In the genomic region with DNA sequence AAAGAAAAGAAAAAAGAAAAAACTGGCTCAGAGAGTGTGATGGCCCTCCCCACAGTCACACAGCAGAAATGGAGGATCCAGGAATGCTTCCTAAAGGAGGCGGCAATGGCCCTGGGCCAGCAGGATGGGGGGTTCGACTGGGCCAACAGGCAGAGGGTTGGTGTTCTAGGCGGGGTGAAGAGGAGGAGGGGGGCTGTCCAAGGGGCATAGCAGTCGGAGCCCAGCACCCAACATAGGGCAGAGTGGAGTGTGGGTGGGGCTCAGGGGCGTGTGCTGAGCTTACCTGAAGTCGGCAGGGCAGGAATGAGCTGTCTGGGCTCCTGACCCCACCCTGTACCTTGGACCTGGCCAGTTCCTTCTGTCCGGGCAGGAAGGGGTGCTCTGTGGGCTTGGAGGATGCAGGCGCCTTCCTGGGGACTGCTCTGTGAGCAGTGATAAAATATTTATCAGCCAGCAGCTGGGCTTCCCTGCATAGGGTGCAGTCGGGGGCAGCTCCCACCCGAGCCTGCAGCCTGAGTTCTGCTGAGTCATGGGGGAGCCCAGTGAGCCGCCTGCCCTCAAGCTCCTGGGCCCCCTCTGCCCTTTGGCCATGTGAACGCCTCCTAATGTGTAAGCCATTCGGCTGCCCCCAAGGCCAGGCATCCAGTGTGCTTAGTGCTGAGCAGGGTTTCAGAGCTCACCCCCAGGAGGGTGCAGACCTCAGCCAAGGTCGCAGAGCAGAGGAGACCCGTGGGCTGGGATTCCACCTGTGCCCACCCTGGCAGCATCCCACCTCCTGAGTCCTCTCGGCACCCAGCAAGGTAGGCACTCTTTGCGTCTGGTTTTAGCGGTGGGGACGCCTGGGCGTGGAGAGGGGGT, we compare ENCODE assay signal across 3 cellular contexts.
TF ChIP-seq lines count a peak whose summit lies in the region.

No MANE protein-coding gene starts in this region.

TF ChIP-seq in A549, 52 proteins besides CTCF, POLR2A, EP300 and RAD21:
- TF ChIP-seq ZNF302 (CRISPR knock-in tag; IDR thresholded peaks at IDR 0.05) (no peak), ZFP36 (IDR thresholded peaks at IDR 0.05; ENCODE audit: borderline replicate concordance, partially characterized antibody) (peak; percentile 84), CHD4 (IDR thresholded peaks at IDR 0.05; ENCODE audit: borderline replicate concordance) (no peak), NFE2L2 (conservative IDR thresholded peaks at IDR 0.05; ENCODE audit: low read length) (peak; percentile 81), RNF2 (IDR thresholded peaks at IDR 0.05; ENCODE audit: borderline replicate concordance, low read depth) (no peak), FOSL2 (IDR thresholded peaks at IDR 0.05) (no peak), FOSL2 (CRISPR knock-in tag; IDR thresholded peaks at IDR 0.05) (no peak), HDAC2 (IDR thresholded peaks at IDR 0.05) (no peak), RCOR1 (IDR thresholded peaks at IDR 0.05; ENCODE audit: low read depth, low read length) (no peak), NR3C1 (IDR thresholded peaks at IDR 0.05) (no peak), MAFK (IDR thresholded peaks at IDR 0.05; ENCODE audit: partially characterized antibody) (peak; percentile 95)
- TF ChIP-seq, protein P1, sequence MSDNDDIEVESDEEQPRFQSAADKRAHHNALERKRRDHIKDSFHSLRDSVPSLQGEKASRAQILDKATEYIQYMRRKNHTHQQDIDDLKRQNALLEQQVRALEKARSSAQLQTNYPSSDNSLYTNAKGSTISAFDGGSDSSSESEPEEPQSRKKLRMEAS (IDR thresholded peaks at IDR 0.05), result peak; percentile 30; the same call in 1 of the 2 replicates

TF ChIP-seq in HCT116, 20 proteins besides CTCF, POLR2A, EP300 and RAD21:
- no peak for TF ChIP-seq ZNF274 (IDR thresholded peaks at IDR 0.05; ENCODE audit: low read depth, low read length)
- no peak for TF ChIP-seq EZH2 (IDR thresholded peaks at IDR 0.05)
- TF ChIP-seq SP1 (IDR thresholded peaks at IDR 0.05; ENCODE audit: low read depth), result no peak
- TF ChIP-seq TCF7L2 (IDR thresholded peaks at IDR 0.05; ENCODE audit: borderline replicate concordance, extremely low read depth, insufficient read depth, insufficient read length), result no peak
- no peak for TF ChIP-seq EGR1 (IDR thresholded peaks at IDR 0.05; ENCODE audit: low read depth)
- TF ChIP-seq, protein P1 (IDR thresholded peaks at IDR 0.05), result no peak
- no peak for TF ChIP-seq EZH2phosphoT487 (IDR thresholded peaks at IDR 0.05; ENCODE audit: borderline replicate concordance)
- no peak for TF ChIP-seq YY1 (IDR thresholded peaks at IDR 0.05; ENCODE audit: extremely low read depth, insufficient replicate concordance, low read depth, low read length)
TF ChIP-seq in HCT116: peak in this region for 0.

TF ChIP-seq in HepG2, 621 proteins besides CTCF, POLR2A, EP300 and RAD21 (continues in another document):
- TF ChIP-seq, protein P2, sequence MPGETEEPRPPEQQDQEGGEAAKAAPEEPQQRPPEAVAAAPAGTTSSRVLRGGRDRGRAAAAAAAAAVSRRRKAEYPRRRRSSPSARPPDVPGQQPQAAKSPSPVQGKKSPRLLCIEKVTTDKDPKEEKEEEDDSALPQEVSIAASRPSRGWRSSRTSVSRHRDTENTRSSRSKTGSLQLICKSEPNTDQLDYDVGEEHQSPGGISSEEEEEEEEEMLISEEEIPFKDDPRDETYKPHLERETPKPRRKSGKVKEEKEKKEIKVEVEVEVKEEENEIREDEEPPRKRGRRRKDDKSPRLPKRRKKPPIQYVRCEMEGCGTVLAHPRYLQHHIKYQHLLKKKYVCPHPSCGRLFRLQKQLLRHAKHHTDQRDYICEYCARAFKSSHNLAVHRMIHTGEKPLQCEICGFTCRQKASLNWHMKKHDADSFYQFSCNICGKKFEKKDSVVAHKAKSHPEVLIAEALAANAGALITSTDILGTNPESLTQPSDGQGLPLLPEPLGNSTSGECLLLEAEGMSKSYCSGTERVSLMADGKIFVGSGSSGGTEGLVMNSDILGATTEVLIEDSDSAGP (CRISPR knock-in tag; IDR thresholded peaks at IDR 0.05; ENCODE audit: borderline replicate concordance), result peak; percentile 72; the same call in 1 of the 2 replicates
- no peak for TF ChIP-seq MTF2 (CRISPR knock-in tag; IDR thresholded peaks at IDR 0.05; ENCODE audit: borderline replicate concordance)
- no peak for TF ChIP-seq ZNF33B (CRISPR knock-in tag; IDR thresholded peaks at IDR 0.05)
- no peak for TF ChIP-seq ZNF432 (CRISPR knock-in tag; IDR thresholded peaks at IDR 0.05; ENCODE audit: borderline replicate concordance)
- TF ChIP-seq ZBTB42 (CRISPR knock-in tag; IDR thresholded peaks at IDR 0.05), result no peak
- TF ChIP-seq, protein P3, sequence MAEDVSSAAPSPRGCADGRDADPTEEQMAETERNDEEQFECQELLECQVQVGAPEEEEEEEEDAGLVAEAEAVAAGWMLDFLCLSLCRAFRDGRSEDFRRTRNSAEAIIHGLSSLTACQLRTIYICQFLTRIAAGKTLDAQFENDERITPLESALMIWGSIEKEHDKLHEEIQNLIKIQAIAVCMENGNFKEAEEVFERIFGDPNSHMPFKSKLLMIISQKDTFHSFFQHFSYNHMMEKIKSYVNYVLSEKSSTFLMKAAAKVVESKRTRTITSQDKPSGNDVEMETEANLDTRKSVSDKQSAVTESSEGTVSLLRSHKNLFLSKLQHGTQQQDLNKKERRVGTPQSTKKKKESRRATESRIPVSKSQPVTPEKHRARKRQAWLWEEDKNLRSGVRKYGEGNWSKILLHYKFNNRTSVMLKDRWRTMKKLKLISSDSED (CRISPR knock-in tag; IDR thresholded peaks at IDR 0.05), result no peak
- TF ChIP-seq, protein P4, sequence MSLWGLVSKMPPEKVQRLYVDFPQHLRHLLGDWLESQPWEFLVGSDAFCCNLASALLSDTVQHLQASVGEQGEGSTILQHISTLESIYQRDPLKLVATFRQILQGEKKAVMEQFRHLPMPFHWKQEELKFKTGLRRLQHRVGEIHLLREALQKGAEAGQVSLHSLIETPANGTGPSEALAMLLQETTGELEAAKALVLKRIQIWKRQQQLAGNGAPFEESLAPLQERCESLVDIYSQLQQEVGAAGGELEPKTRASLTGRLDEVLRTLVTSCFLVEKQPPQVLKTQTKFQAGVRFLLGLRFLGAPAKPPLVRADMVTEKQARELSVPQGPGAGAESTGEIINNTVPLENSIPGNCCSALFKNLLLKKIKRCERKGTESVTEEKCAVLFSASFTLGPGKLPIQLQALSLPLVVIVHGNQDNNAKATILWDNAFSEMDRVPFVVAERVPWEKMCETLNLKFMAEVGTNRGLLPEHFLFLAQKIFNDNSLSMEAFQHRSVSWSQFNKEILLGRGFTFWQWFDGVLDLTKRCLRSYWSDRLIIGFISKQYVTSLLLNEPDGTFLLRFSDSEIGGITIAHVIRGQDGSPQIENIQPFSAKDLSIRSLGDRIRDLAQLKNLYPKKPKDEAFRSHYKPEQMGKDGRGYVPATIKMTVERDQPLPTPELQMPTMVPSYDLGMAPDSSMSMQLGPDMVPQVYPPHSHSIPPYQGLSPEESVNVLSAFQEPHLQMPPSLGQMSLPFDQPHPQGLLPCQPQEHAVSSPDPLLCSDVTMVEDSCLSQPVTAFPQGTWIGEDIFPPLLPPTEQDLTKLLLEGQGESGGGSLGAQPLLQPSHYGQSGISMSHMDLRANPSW (CRISPR knock-in tag; IDR thresholded peaks at IDR 0.05; ENCODE audit: borderline replicate concordance), result no peak
- TF ChIP-seq ZNF780A (CRISPR knock-in tag; IDR thresholded peaks at IDR 0.05), result no peak
- no peak for TF ChIP-seq KLF6 (CRISPR knock-in tag; IDR thresholded peaks at IDR 0.05)
- TF ChIP-seq ZFY (CRISPR knock-in tag; IDR thresholded peaks at IDR 0.05), result peak; percentile 57
- no peak for TF ChIP-seq ZFP37 (CRISPR knock-in tag; IDR thresholded peaks at IDR 0.05; ENCODE audit: borderline replicate concordance)
- 0 out of 2 replicates have a peak, but pooled peaks have one; percentile 49 for TF ChIP-seq ZNF790 (CRISPR knock-in tag; IDR thresholded peaks at IDR 0.05; ENCODE audit: borderline replicate concordance)
- no peak for TF ChIP-seq SMAD1 (CRISPR knock-in tag; IDR thresholded peaks at IDR 0.05; ENCODE audit: borderline replicate concordance, low read depth)
- TF ChIP-seq, protein P5, sequence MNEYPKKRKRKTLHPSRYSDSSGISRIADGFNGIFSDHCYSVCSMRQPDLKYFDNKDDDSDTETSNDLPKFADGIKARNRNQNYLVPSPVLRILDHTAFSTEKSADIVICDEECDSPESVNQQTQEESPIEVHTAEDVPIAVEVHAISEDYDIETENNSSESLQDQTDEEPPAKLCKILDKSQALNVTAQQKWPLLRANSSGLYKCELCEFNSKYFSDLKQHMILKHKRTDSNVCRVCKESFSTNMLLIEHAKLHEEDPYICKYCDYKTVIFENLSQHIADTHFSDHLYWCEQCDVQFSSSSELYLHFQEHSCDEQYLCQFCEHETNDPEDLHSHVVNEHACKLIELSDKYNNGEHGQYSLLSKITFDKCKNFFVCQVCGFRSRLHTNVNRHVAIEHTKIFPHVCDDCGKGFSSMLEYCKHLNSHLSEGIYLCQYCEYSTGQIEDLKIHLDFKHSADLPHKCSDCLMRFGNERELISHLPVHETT (CRISPR knock-in tag; conservative IDR thresholded peaks at IDR 0.05), result no peak
- no peak for TF ChIP-seq RFX3 (CRISPR knock-in tag; IDR thresholded peaks at IDR 0.05)
- TF ChIP-seq CHD2 (IDR thresholded peaks at IDR 0.05; ENCODE audit: low read depth, low read length), result no peak
- TF ChIP-seq ZNF205 (CRISPR knock-in tag; IDR thresholded peaks at IDR 0.05), result no peak; the same call in 1 of the 2 replicates
- no peak for TF ChIP-seq ATF7-NPFF (CRISPR knock-in tag; IDR thresholded peaks at IDR 0.05; ENCODE audit: low read depth)
- no peak for TF ChIP-seq GTF3A (CRISPR knock-in tag; conservative IDR thresholded peaks at IDR 0.05)
- no peak for TF ChIP-seq SSRP1 (CRISPR knock-in tag; IDR thresholded peaks at IDR 0.05)
- TF ChIP-seq, protein P6, sequence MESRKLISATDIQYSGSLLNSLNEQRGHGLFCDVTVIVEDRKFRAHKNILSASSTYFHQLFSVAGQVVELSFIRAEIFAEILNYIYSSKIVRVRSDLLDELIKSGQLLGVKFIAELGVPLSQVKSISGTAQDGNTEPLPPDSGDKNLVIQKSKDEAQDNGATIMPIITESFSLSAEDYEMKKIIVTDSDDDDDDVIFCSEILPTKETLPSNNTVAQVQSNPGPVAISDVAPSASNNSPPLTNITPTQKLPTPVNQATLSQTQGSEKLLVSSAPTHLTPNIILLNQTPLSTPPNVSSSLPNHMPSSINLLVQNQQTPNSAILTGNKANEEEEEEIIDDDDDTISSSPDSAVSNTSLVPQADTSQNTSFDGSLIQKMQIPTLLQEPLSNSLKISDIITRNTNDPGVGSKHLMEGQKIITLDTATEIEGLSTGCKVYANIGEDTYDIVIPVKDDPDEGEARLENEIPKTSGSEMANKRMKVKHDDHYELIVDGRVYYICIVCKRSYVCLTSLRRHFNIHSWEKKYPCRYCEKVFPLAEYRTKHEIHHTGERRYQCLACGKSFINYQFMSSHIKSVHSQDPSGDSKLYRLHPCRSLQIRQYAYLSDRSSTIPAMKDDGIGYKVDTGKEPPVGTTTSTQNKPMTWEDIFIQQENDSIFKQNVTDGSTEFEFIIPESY (CRISPR knock-in tag; IDR thresholded peaks at IDR 0.05), result no peak
- TF ChIP-seq, protein P7, sequence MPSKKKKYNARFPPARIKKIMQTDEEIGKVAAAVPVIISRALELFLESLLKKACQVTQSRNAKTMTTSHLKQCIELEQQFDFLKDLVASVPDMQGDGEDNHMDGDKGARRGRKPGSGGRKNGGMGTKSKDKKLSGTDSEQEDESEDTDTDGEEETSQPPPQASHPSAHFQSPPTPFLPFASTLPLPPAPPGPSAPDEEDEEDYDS (CRISPR knock-in tag; IDR thresholded peaks at IDR 0.05), result peak; percentile 62; the same call in 1 of the 2 replicates
- no peak for TF ChIP-seq GATA4 (IDR thresholded peaks at IDR 0.05; ENCODE audit: borderline replicate concordance, low read depth)
- TF ChIP-seq BORCS8-MEF2B (CRISPR knock-in tag; IDR thresholded peaks at IDR 0.05), result peak; percentile 76; the same call in 1 of the 2 replicates
- TF ChIP-seq, protein P8, sequence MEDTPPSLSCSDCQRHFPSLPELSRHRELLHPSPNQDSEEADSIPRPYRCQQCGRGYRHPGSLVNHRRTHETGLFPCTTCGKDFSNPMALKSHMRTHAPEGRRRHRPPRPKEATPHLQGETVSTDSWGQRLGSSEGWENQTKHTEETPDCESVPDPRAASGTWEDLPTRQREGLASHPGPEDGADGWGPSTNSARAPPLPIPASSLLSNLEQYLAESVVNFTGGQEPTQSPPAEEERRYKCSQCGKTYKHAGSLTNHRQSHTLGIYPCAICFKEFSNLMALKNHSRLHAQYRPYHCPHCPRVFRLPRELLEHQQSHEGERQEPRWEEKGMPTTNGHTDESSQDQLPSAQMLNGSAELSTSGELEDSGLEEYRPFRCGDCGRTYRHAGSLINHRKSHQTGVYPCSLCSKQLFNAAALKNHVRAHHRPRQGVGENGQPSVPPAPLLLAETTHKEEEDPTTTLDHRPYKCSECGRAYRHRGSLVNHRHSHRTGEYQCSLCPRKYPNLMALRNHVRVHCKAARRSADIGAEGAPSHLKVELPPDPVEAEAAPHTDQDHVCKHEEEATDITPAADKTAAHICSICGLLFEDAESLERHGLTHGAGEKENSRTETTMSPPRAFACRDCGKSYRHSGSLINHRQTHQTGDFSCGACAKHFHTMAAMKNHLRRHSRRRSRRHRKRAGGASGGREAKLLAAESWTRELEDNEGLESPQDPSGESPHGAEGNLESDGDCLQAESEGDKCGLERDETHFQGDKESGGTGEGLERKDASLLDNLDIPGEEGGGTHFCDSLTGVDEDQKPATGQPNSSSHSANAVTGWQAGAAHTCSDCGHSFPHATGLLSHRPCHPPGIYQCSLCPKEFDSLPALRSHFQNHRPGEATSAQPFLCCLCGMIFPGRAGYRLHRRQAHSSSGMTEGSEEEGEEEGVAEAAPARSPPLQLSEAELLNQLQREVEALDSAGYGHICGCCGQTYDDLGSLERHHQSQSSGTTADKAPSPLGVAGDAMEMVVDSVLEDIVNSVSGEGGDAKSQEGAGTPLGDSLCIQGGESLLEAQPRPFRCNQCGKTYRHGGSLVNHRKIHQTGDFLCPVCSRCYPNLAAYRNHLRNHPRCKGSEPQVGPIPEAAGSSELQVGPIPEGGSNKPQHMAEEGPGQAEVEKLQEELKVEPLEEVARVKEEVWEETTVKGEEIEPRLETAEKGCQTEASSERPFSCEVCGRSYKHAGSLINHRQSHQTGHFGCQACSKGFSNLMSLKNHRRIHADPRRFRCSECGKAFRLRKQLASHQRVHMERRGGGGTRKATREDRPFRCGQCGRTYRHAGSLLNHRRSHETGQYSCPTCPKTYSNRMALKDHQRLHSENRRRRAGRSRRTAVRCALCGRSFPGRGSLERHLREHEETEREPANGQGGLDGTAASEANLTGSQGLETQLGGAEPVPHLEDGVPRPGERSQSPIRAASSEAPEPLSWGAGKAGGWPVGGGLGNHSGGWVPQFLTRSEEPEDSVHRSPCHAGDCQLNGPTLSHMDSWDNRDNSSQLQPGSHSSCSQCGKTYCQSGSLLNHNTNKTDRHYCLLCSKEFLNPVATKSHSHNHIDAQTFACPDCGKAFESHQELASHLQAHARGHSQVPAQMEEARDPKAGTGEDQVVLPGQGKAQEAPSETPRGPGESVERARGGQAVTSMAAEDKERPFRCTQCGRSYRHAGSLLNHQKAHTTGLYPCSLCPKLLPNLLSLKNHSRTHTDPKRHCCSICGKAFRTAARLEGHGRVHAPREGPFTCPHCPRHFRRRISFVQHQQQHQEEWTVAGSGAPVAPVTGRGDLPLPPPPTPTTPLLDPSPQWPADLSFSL (CRISPR knock-in tag; IDR thresholded peaks at IDR 0.05), result 0 out of 2 replicates have a peak, but pooled peaks have one; percentile 28
- TF ChIP-seq HNRNPH1 (optimal IDR thresholded peaks at IDR 0.05; ENCODE audit: low read depth, low read length), result no peak
- TF ChIP-seq SIN3A (IDR thresholded peaks at IDR 0.05; ENCODE audit: borderline replicate concordance, low read depth, low read length), result peak; percentile 68; the same call in 1 of the 2 replicates
- TF ChIP-seq NBN (conservative IDR thresholded peaks at IDR 0.05), result no peak
- no peak; the same call in 1 of the 2 replicates for TF ChIP-seq RCOR2 (CRISPR knock-in tag; IDR thresholded peaks at IDR 0.05)
- no peak for TF ChIP-seq ZNF749 (CRISPR knock-in tag; IDR thresholded peaks at IDR 0.05; ENCODE audit: borderline replicate concordance)
- TF ChIP-seq ATRX (CRISPR knock-in tag; IDR thresholded peaks at IDR 0.05; ENCODE audit: borderline replicate concordance), result no peak
